1 cellular context compared by ENCODE assay signal in genomic region chr2:42742740-42743666, GRCh38.
TF ChIP-seq lines count a peak whose summit lies in the region.

No MANE protein-coding gene starts in this region.

TF ChIP-seq in GM23338, 12 proteins besides CTCF, POLR2A, EP300 and RAD21 (continued from another document):
- TF ChIP-seq REST (IDR thresholded peaks at IDR 0.05; ENCODE audit: unreplicated experiment), result no peak
TF ChIP-seq in GM23338: peak in this region for 0.
